ENCODE assay signal across 8 cellular contexts in the genomic region with DNA sequence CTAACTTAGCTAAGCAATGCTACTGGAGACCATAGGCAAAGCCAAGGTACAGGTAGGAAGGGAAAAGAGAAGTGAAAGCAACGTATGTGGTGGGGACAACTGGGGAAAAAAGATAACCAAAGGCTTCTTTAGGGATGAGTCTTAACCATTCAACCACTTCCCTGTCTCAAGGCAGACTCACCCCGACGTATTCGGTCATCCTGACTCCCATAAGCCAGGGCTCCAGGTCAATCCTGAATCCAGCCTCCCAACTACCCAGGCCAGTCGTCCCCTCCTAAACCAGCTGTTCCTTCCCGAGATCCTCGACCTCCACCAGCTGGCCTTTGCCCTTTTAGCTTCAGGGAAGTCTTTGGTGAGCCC. TPM values are rescaled to one million over a fixed set of nuclear protein-coding genes. Genes with fewer than 3 reads are reported as not detected.
DNase-seq lines count a peak whose midpoint lies in the region; ATAC-seq and TF ChIP-seq lines count a peak whose summit lies in the region.

No MANE protein-coding gene starts in this region.

- H3F3A ChIP-seq in neural cell (ENCODE audit: insufficient read depth, low read length, poor library complexity, severe bottlenecking) = no peaks in the 10 kb centered on the region

- peaks cover 18% of the 10 kb centered on the region for H3K79me2 ChIP-seq in neural cell (replicated peaks; ENCODE audit: insufficient read depth, low read length)

- no peak for TF ChIP-seq EP300 in neural cell (conservative IDR thresholded peaks at IDR 0.05; ENCODE audit: poor library complexity, severe bottlenecking)

- no peaks in the 10 kb centered on the region for H3K9me2 ChIP-seq in neural cell (ENCODE audit: insufficient read depth, low read length)

- intact Hi-C loops in Panc1 (cut with micrococcal nuclease; ENCODE audit: unreplicated experiment) = no loop called here

- peak overlapping the region; percentile 92 for H3K9ac ChIP-seq in neural cell (ENCODE audit: low read length)

- H3K27me3 ChIP-seq in Panc1 (ENCODE audit: control insufficient read depth, insufficient read depth, low read length) (no peaks in the 10 kb centered on the region), neural cell (ENCODE audit: insufficient read depth, low read depth, low read length) (no peaks in the 10 kb centered on the region)

- H3K4me3 ChIP-seq in Panc1 (ENCODE audit: low read depth in 2 of 2, low read length in 2 of 2) = peak overlapping the region; percentile 67 to 90
- peak overlapping the region; percentile 90 for H3K4me3 ChIP-seq in epithelial cell of esophagus (ENCODE audit: low read length)
- peak overlapping the region; percentile 97 for H3K4me3 ChIP-seq in neural cell (ENCODE audit: low read length)

- H4K20me1 ChIP-seq in neural cell (ENCODE audit: insufficient read depth) = no peaks in the 10 kb centered on the region

- H3K27ac ChIP-seq in Panc1 (ENCODE audit: low read length) (peak overlapping the region; percentile 97), neural cell (ENCODE audit: low read length) (peak overlapping the region; percentile 94)

- POLR2A ChIA-PET in Panc1 (lab: Charles Lee) = interaction anchor here (0.6 to 1.4 kb wide), 3 partner anchors 14 to 30 kb away, joined by 3 to 10 read pairs (median 5); no protein-coding TSS in a partner anchor

- CTCF ChIA-PET in Panc1 (lab: Charles Lee) = interaction anchor here (0.6 to 1.2 kb wide), 2 partner anchors 14 to 387 kb away, joined by 3 to 4 read pairs; no protein-coding TSS in a partner anchor

- TF ChIP-seq CTCF in Panc1 (IDR thresholded peaks at IDR 0.05) = no peak
- no peak for TF ChIP-seq CTCF in epithelial cell of esophagus (IDR thresholded peaks at IDR 0.05; ENCODE audit: insufficient read depth, low read depth, low read length, missing control alignments)
- no peak for TF ChIP-seq CTCF in neural cell (IDR thresholded peaks at IDR 0.05; ENCODE audit: poor library complexity, severe bottlenecking)

- in situ Hi-C loops in Panc1 (cut with HindIII; ENCODE audit: low pct_unique_long_range_greater_than_20kb, low sequenced_read_pairs) = no loop called here

- peaks cover 4% of the 10 kb centered on the region; the same call in 1 of the 2 replicates for H3K36me3 ChIP-seq in Panc1 (ENCODE audit: control insufficient read depth, insufficient read depth, low read length)
- H3K36me3 ChIP-seq in neural cell (ENCODE audit: insufficient read depth, low read length) = no peaks in the 10 kb centered on the region

- H2AFZ ChIP-seq in neural cell (ENCODE audit: low read depth, low read length) = peak overlapping the region; percentile 96

- BruUV-seq in Panc1 (replicated peaks; lab: Mats Ljungman, UMichigan) = no TSS peak

- no peak for DNase-seq in Panc1 (ENCODE audit: low read depth, low spot score)
- no peak for DNase-seq in epithelial cell of esophagus (ENCODE audit: low read depth)
- DNase-seq in effector CD8-positive, alpha-beta T cell (lab: John Stamatoyannopoulos, UW) = no peak
- DNase-seq in NCI-H524 treated with DMSO at 0.1 percent for 48 hours (lab: John Stamatoyannopoulos, UW) = no peak
- no peak for DNase-seq in stimulated activated CD8-positive, alpha-beta memory T cell treated with anti-CD3 and anti-CD28 coated beads, Interleukin-4, amount 100 ng/mL, for 48 hours

- H3K4me1 ChIP-seq in Panc1 (ENCODE audit: control insufficient read depth, insufficient read depth, low read length) = peaks cover 14% of the 10 kb centered on the region

- peak overlapping the region; percentile 69 for H3K4me2 ChIP-seq in neural cell (ENCODE audit: low read length)

- no peak for TF ChIP-seq RAD21 in neural cell (conservative IDR thresholded peaks at IDR 0.05)

- H3K9me3 ChIP-seq in Panc1 (ENCODE audit: control insufficient read depth, insufficient read depth, low read depth, low read length) (no peaks in the 10 kb centered on the region), neural cell (ENCODE audit: low read length) (no peaks in the 10 kb centered on the region)

- ATAC-seq in GM18517 (IDR thresholded peaks at IDR 0.05; ENCODE audit: unreplicated experiment) (peak; percentile 33), HG02642 (IDR thresholded peaks at IDR 0.05; ENCODE audit: poor library complexity, unreplicated experiment) (peak; percentile 36), Panc1 (peak; percentile 69)

TF ChIP-seq in neural cell, 6 proteins besides CTCF, POLR2A, EP300 and RAD21:
- TF ChIP-seq EZH2 (IDR thresholded peaks at IDR 0.05; ENCODE audit: borderline replicate concordance, insufficient read depth, low read length, poor library complexity, severe bottlenecking) = no peak
- TF ChIP-seq MXI1 (conservative IDR thresholded peaks at IDR 0.05; ENCODE audit: poor library complexity, severe bottlenecking) = no peak

RNA-seq across cellular contexts. Expression of a gene that starts 0.3 kb away (rescaled TPM):
- total RNA-seq in Panc1 (2021; ENCODE audit: unreplicated experiment) = 28.4 TPM
- polyA plus RNA-seq in Panc1 (2012; ENCODE audit: insufficient read length) = 28.7 TPM
- polyA plus RNA-seq in neural cell = 47.2 and 48.1 TPM in 2 replicates
- 67.0 and 78.2 TPM in 2 replicates for polyA minus RNA-seq in neural cell

RNA-seq across cellular contexts. Expression of a gene that starts 9.5 kb away (rescaled TPM):
- 17.2 TPM for total RNA-seq in Panc1 (2021; ENCODE audit: unreplicated experiment)
- 19.7 TPM for polyA plus RNA-seq in Panc1 (2012; ENCODE audit: insufficient read length)
- polyA plus RNA-seq in neural cell = 7.7 and 16.5 TPM in 2 replicates
- polyA minus RNA-seq in neural cell = 8.7 and 10.2 TPM in 2 replicates

RNA-seq across cellular contexts. Expression of a gene that starts 21.6 kb away (rescaled TPM):
- 51.1 TPM for total RNA-seq in Panc1 (2021; ENCODE audit: unreplicated experiment)
- 42.9 TPM for polyA plus RNA-seq in Panc1 (2012; ENCODE audit: insufficient read length)
- polyA plus RNA-seq in neural cell = 46.1 and 66.9 TPM in 2 replicates
- 79.1 and 92.6 TPM in 2 replicates for polyA minus RNA-seq in neural cell

RNA-seq across cellular contexts. Expression of a gene that starts 33.5 kb away (rescaled TPM):
- 33.6 TPM for total RNA-seq in Panc1 (2021; ENCODE audit: unreplicated experiment)
- polyA plus RNA-seq in Panc1 (2012; ENCODE audit: insufficient read length) = 20.3 TPM
- polyA plus RNA-seq in neural cell = 9.8 and 13.0 TPM in 2 replicates
- 3.4 and 4.9 TPM in 2 replicates for polyA minus RNA-seq in neural cell
